ENCODE assay signal across 8 cellular contexts in the genomic region with DNA sequence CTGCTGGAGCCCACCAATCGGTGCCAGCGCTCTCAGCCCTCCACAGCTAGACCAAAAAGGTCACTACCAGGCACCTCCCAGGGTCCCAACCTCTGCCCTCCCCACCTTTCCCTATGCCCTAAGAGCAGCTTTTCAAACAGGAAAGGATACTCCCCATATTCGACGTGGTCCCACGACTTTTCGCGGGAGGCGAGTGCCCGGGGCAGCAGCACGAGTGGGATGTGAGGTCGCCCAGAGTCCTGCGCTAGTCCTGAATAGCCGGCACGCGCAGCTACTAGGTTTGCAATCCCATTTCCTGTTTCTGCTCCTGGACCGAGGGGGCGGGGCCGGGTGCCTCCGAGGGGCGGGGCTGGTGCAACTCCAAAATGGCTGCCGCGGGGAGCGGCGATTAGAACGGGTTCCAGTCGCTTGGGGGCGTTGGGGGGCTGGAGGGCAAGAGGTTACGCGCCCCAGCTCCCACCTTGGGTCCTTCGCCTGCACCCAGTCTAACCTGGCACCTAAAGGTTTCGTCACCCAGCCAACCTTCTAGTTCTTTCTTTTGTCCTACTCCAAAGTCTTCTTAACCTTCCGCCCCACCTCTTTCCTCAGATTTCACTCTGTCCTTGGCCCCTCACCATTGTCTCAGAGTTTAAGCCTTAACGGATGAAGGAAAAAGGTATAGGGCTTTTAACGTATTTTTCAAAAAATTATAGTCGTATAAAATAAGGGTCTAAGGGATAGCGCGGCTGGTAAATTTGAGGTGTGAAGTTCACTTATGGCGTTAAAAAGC.
DNase-seq lines count a peak whose midpoint lies in the region; ATAC-seq and TF ChIP-seq lines count a peak whose summit lies in the region.

No MANE protein-coding gene starts in this region.

- no peaks in the 10 kb centered on the region for H3K9me3 Mint-ChIP-seq in CD4-positive, alpha-beta memory T cell

- no peaks in the 10 kb centered on the region for H3K9me3 ChIP-seq in HEK293 (ENCODE audit: control insufficient read depth, insufficient read depth, low read depth, low read length)
- no peaks in the 10 kb centered on the region for H3K9me3 ChIP-seq in right cardiac atrium (ENCODE audit: control insufficient read depth, low read length)
- no peaks in the 10 kb centered on the region for H3K9me3 ChIP-seq in smooth muscle cell (replicated peaks; ENCODE audit: low read depth)
- H3K9me3 ChIP-seq in CD4-positive, alpha-beta memory T cell (ENCODE audit: control insufficient read depth in 1 of 2, low read length in 2 of 2) = no peaks in the 10 kb centered on the region

- POLR2A ChIA-PET in HEK293 (lab: Yijun Ruan, JAX) = no interaction called here
- POLR2A ChIA-PET in CD4-positive, alpha-beta memory T cell (lab: Charles Lee; ENCODE audit: partially characterized antibody) = no interaction called here

- no peaks in the 10 kb centered on the region for H3K4me1 Mint-ChIP-seq in CD4-positive, alpha-beta memory T cell

- H3K4me1 ChIP-seq in HEK293 (ENCODE audit: control insufficient read depth, insufficient read depth, low read length) = no peaks in the 10 kb centered on the region; the same call in 1 of the 2 replicates
- H3K4me1 ChIP-seq in right cardiac atrium (ENCODE audit: control insufficient read depth, insufficient read depth, low read length) = no peaks in the 10 kb centered on the region
- no peaks in the 10 kb centered on the region for H3K4me1 ChIP-seq in smooth muscle cell (ENCODE audit: low read depth)
- no peaks in the 10 kb centered on the region for H3K4me1 ChIP-seq in CD4-positive, alpha-beta memory T cell (ENCODE audit: insufficient read depth, low read length)

- intact Hi-C loops in right cardiac atrium (cut with DNase I) = no loop called here
- intact Hi-C loops in CD4-positive, alpha-beta memory T cell (cut with micrococcal nuclease) = no loop called here

- peak; percentile 75 for DNase-seq in SK-MEL-5 (ENCODE audit: low read depth, low spot score)
- peak; percentile 50 to 77 (median 76) for DNase-seq in right cardiac atrium
- peak; percentile 0 for DNase-seq in smooth muscle cell (lab: John Stamatoyannopoulos, UW; ENCODE audit: unreplicated experiment)
- no peak for DNase-seq in CD4-positive, alpha-beta memory T cell
- no peak for DNase-seq in medulla oblongata (ENCODE audit: extremely low spot score)

- H3K4me3 ChIP-seq in HEK293 (ENCODE audit: low read depth, low read length) (peak overlapping the region; percentile 9; the same call in 1 of the 2 replicates), right cardiac atrium (ENCODE audit: low read length) (peak overlapping the region; percentile 30), smooth muscle cell (peak overlapping the region; percentile 55)
- H3K4me3 ChIP-seq in CD4-positive, alpha-beta memory T cell (ENCODE audit: low read length in 2 of 2) = no peak overlapping the region

- no peaks in the 10 kb centered on the region for H3K79me2 ChIP-seq in smooth muscle cell (ENCODE audit: low read depth)

- peaks cover 0 to 2% of the 10 kb centered on the region in 2 donors for H3K27me3 Mint-ChIP-seq in CD4-positive, alpha-beta memory T cell

- TF ChIP-seq CTCF in HEK293 (tag by site-specific recombination; IDR thresholded peaks at IDR 0.05) (no peak), smooth muscle cell (IDR thresholded peaks at IDR 0.05; ENCODE audit: borderline replicate concordance, insufficient read depth, poor library complexity, severe bottlenecking) (peak; percentile 3)

- in situ Hi-C loops in SK-MEL-5 (cut with HindIII; ENCODE audit: low pct_unique_long_range_greater_than_20kb, low sequenced_read_pairs) = no loop called here

- CTCF ChIA-PET in HEK293 (lab: Yijun Ruan, JAX) = no interaction called here
- CTCF ChIA-PET in CD4-positive, alpha-beta memory T cell (lab: Charles Lee; ENCODE audit: partially characterized antibody) = no interaction called here

- H3K9ac ChIP-seq in smooth muscle cell (ENCODE audit: low read depth) = peak overlapping the region; percentile 50

- H3F3A ChIP-seq in smooth muscle cell (ENCODE audit: low read depth) = no peaks in the 10 kb centered on the region

- no peak overlapping the region for H3K27ac ChIP-seq in HEK293 (ENCODE audit: extremely low read depth, low read depth, low read length)
- no peak overlapping the region for H3K27ac ChIP-seq in right cardiac atrium (ENCODE audit: low read length)
- no peak overlapping the region for H3K27ac ChIP-seq in smooth muscle cell (ENCODE audit: low read depth)
- H3K27ac ChIP-seq in CD4-positive, alpha-beta memory T cell (ENCODE audit: low read depth, low read length) = no peak overlapping the region

- H3K27me3 ChIP-seq in right cardiac atrium (ENCODE audit: control insufficient read depth, insufficient read depth) (no peaks in the 10 kb centered on the region), smooth muscle cell (ENCODE audit: low read depth) (no peaks in the 10 kb centered on the region)
- no peaks in the 10 kb centered on the region for H3K27me3 ChIP-seq in CD4-positive, alpha-beta memory T cell (ENCODE audit: insufficient read depth, low read length)

- H2AFZ ChIP-seq in smooth muscle cell (ENCODE audit: low read depth) = peak overlapping the region; percentile 91

- no peak overlapping the region for H3K27ac Mint-ChIP-seq in CD4-positive, alpha-beta memory T cell

- H3K36me3 ChIP-seq in HEK293 (ENCODE audit: control insufficient read depth in 2 of 2, insufficient read depth in 1 of 2, low read length in 2 of 2) (no peaks in the 10 kb centered on the region), smooth muscle cell (ENCODE audit: low read depth) (no peaks in the 10 kb centered on the region)
- H3K36me3 ChIP-seq in CD4-positive, alpha-beta memory T cell (ENCODE audit: insufficient read depth, low read length) = no peaks in the 10 kb centered on the region

- ATAC-seq in right cardiac atrium = peak; percentile 47 to 64
- ATAC-seq in HG03097 (IDR thresholded peaks at IDR 0.05; ENCODE audit: low FRiP score, unreplicated experiment) = no peak
- no peak for ATAC-seq in HG02870 (IDR thresholded peaks at IDR 0.05; ENCODE audit: unreplicated experiment)

- no peaks in the 10 kb centered on the region for H4K20me1 ChIP-seq in smooth muscle cell (ENCODE audit: low read depth)

- WGBS in right cardiac atrium = 40% methylated on average over 33 of the region's 38 CpGs
- WGBS in smooth muscle cell (ENCODE audit: low lambda C conversion rate) = 52% methylated on average over 38 of the region's 38 CpGs

- peak overlapping the region in 3 of 8 donors; percentile 4 to 39 (median 37) for H3K4me3 Mint-ChIP-seq in CD4-positive, alpha-beta memory T cell

- H3K4me2 ChIP-seq in smooth muscle cell = peak overlapping the region; percentile 84

- no peaks in the 10 kb centered on the region for H3K36me3 Mint-ChIP-seq in CD4-positive, alpha-beta memory T cell

TF ChIP-seq in HEK293, 187 proteins besides CTCF, POLR2A, EP300 and RAD21:
- TF ChIP-seq ZNF174 (tag by site-specific recombination; IDR thresholded peaks at IDR 0.05) (no peak), ZNF830 (tag by site-specific recombination; IDR thresholded peaks at IDR 0.05; ENCODE audit: low read depth) (no peak)

Comparison
In these comparisons a context has a peak if more than half of its experiments do, and no peak if none do; other contexts are left out.
1. H3K4me3 ChIP-seq: peak in HEK293 (single experiment), right cardiac atrium (single experiment) and smooth muscle cell (single experiment); none in CD4-positive, alpha-beta memory T cell (0 of 2).
2. DNase-seq: peak in SK-MEL-5 (single experiment), right cardiac atrium (3 of 3) and smooth muscle cell (single experiment); none in CD4-positive, alpha-beta memory T cell (0 of 5) and medulla oblongata (single experiment).
3. ATAC-seq: peak in right cardiac atrium (2 of 2); none in HG03097 (single experiment) and HG02870 (single experiment).